8 cellular contexts compared by ENCODE assay signal in the genomic region with DNA sequence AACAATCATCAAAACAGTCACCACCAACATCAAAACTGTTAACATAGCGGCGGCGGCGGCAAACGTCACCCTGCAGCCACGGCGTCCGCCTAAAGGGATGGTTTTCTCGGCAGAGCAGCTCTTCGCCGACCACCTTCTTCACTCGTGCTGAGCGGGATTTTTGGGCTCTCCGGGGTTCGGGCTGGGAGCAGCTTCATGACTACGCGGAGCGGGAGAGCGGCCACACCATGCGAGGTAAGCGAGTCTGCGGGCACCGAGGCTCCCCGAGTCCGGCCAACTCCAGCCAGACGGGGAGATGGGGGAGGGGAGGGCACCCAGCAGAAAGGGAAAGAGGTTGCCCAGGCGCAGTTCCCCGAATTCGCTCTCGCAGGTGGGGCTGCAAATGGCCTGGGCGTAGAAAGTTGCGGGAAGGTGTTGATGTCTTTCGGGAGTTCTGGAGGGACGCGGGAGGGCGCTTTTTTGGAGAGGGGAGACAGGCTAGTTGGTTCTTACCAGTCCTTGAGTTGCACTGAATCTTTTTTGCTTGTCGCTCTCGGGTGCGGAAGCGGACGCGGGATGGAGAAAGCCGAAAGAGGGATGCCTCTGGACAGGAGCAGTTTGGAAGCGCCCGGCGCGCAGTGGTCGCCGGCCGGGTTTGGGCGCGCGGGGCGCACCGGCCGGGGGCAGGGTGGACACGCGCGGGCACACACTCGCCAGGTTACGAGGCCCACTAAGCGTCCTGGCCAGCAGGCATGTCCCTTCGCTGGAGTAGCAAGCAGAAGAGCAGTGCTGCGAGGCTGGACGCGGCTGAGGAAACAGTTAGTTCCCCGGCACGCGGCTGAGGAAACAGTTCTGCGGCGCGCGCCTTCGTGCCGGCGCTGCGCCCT. TPM values are rescaled to one million over a fixed set of nuclear protein-coding genes. Genes with fewer than 3 reads are reported as not detected.
DNase-seq lines count a peak whose midpoint lies in the region; ATAC-seq and TF ChIP-seq lines count a peak whose summit lies in the region.

No MANE protein-coding gene starts in this region.

- no peak overlapping the region for H4K5ac ChIP-seq in IMR-90 (ENCODE audit: low read depth, low read length)

- H3K4me3 ChIP-seq in IMR-90 (ENCODE audit: insufficient read depth, low read depth, low read length) (peak overlapping the region; percentile 52), iPS-20b (ENCODE audit: low read length) (peak overlapping the region; percentile 81), skeletal muscle cell (ENCODE audit: low read depth, low read length) (peak overlapping the region; percentile 58)

- CTCF ChIA-PET in IMR-90 (lab: Yijun Ruan, JAX) = no interaction called here

- no peak overlapping the region for H2BK5ac ChIP-seq in IMR-90 (ENCODE audit: low read depth, low read length, poor library complexity, severe bottlenecking)

- dilution Hi-C loops in IMR-90 (cut with HindIII; ENCODE audit: low sequenced_read_pairs, unreplicated experiment) = no loop called here

- H3K9me3 ChIP-seq in IMR-90 (ENCODE audit: control insufficient read depth, insufficient read depth, low read length) (no peaks in the 10 kb centered on the region), iPS-20b (ENCODE audit: insufficient read depth, low read depth, low read length) (no peaks in the 10 kb centered on the region)

- no peak overlapping the region for H4K8ac ChIP-seq in IMR-90 (ENCODE audit: low read depth in 2 of 2, low read length in 2 of 2)

- DNase-seq in DMS53 (lab: John Stamatoyannopoulos, UW) (peak; percentile 67), DMS53 treated with DMSO at 0.1 percent for 48 hours (lab: John Stamatoyannopoulos, UW; ENCODE audit: unreplicated experiment) (no peak), IMR-90 (no peak), astrocyte of the hippocampus (ENCODE audit: low read depth, low spot score) (peak; percentile 72), skeletal muscle cell (ENCODE audit: low read depth) (no peak), RKO (ENCODE audit: low spot score) (no peak)

- in situ Hi-C loops in IMR-90 (cut with MboI; ENCODE audit: low sequenced_read_pairs) = no loop called here

- no peaks in the 10 kb centered on the region for H4K20me1 ChIP-seq in IMR-90 (ENCODE audit: insufficient read depth, low read length)

- WGBS in IMR-90 (ENCODE audit: extremely low coverage in 2 of 2, insufficient read length in 1 of 2), 2 experiments = 1% methylated on average over 46 of the region's 77 CpGs; no CpG with 5 or more reads in 1 of the 2 experiments

- H3K36me3 ChIP-seq in IMR-90 (ENCODE audit: control insufficient read depth, insufficient read depth, low read length) (no peaks in the 10 kb centered on the region), iPS-20b (ENCODE audit: insufficient read depth, low read depth, low read length) (no peaks in the 10 kb centered on the region)

- H4K91ac ChIP-seq in IMR-90 (ENCODE audit: insufficient read depth, low read depth, low read length) = no peak overlapping the region

- H3K9me1 ChIP-seq in IMR-90 (ENCODE audit: insufficient read depth, low read length) = no peaks in the 10 kb centered on the region

- H3K79me1 ChIP-seq in IMR-90 (ENCODE audit: low read depth in 1 of 2, low read length in 2 of 2) = no peaks in the 10 kb centered on the region

- H2BK20ac ChIP-seq in IMR-90 (ENCODE audit: low read depth, low read length) = no peak overlapping the region

- no peak for TF ChIP-seq POLR2A in IMR-90 (IDR thresholded peaks at IDR 0.05; ENCODE audit: low read depth, low read length)

- no peak overlapping the region for H2BK120ac ChIP-seq in IMR-90 (ENCODE audit: low read depth, low read length)

- TF ChIP-seq CTCF in IMR-90 (conservative IDR thresholded peaks at IDR 0.05; ENCODE audit: low read depth, low read length) = no peak

- H3K4ac ChIP-seq in IMR-90 (ENCODE audit: low read depth, low read length) = no peak overlapping the region

- intact Hi-C loops in IMR-90 (cut with micrococcal nuclease) = no loop called here

- POLR2A ChIA-PET in IMR-90 (lab: Charles Lee; ENCODE audit: unreplicated experiment) = no interaction called here

- no peak overlapping the region for H2AK5ac ChIP-seq in IMR-90 (ENCODE audit: low read depth, low read length)

- no TSS peak for BruUV-seq in IMR-90 (replicated peaks; lab: Mats Ljungman, UMichigan)

- peak overlapping the region; percentile 63 for H2AFZ ChIP-seq in IMR-90 (replicated peaks; ENCODE audit: low read length, poor library complexity)

- no peak overlapping the region for H3K23ac ChIP-seq in IMR-90 (ENCODE audit: low read depth, low read length)

- no peak overlapping the region for H3K14ac ChIP-seq in IMR-90 (replicated peaks; ENCODE audit: low read depth, low read length)

- no peak overlapping the region for H2BK15ac ChIP-seq in IMR-90 (ENCODE audit: low read depth, low read length)

- no peak overlapping the region for H3K56ac ChIP-seq in IMR-90 (ENCODE audit: extremely low read depth, insufficient read depth, low read length)

- no peak overlapping the region for H3K18ac ChIP-seq in IMR-90 (ENCODE audit: low read depth, low read length)

- H3K27me3 ChIP-seq in IMR-90 (ENCODE audit: control insufficient read depth, insufficient read depth, low read length) (peaks cover 34% of the 10 kb centered on the region), iPS-20b (ENCODE audit: insufficient read depth, low read length) (peaks cover 66% of the 10 kb centered on the region)

- no peak for TF ChIP-seq RAD21 in IMR-90 (IDR thresholded peaks at IDR 0.05; ENCODE audit: low read length)

- ATAC-seq in IMR-90 (ENCODE audit: low read depth) = peak; percentile 16
- no peak for ATAC-seq in HG03442 (IDR thresholded peaks at IDR 0.05; ENCODE audit: unreplicated experiment)

- H3K4me2 ChIP-seq in IMR-90 (ENCODE audit: low read depth, low read length) = peak overlapping the region; percentile 79

- H2AK9ac ChIP-seq in IMR-90 (replicated peaks; ENCODE audit: low read depth, low read length, poor library complexity) = no peak overlapping the region

- no peak overlapping the region for H3K9ac ChIP-seq in IMR-90 (ENCODE audit: low read depth, low read length)
- H3K9ac ChIP-seq in iPS-20b (ENCODE audit: low read depth, low read length) = peak overlapping the region; percentile 56; the same call in 1 of the 2 replicates

- H3K4me1 ChIP-seq in IMR-90 (ENCODE audit: control insufficient read depth, insufficient read depth, low read length) (no peaks in the 10 kb centered on the region), iPS-20b (ENCODE audit: insufficient read depth, low read length) (peaks cover 24% of the 10 kb centered on the region)

- H3K27ac ChIP-seq in IMR-90 (ENCODE audit: insufficient read depth, low read length) (no peak overlapping the region), iPS-20b (ENCODE audit: low read length) (no peak overlapping the region)

TF ChIP-seq in IMR-90, 13 proteins besides CTCF, POLR2A, EP300 and RAD21:
- TF ChIP-seq RFX5 (IDR thresholded peaks at IDR 0.05; ENCODE audit: low read depth, low read length) = no peak
- TF ChIP-seq, protein P1, sequence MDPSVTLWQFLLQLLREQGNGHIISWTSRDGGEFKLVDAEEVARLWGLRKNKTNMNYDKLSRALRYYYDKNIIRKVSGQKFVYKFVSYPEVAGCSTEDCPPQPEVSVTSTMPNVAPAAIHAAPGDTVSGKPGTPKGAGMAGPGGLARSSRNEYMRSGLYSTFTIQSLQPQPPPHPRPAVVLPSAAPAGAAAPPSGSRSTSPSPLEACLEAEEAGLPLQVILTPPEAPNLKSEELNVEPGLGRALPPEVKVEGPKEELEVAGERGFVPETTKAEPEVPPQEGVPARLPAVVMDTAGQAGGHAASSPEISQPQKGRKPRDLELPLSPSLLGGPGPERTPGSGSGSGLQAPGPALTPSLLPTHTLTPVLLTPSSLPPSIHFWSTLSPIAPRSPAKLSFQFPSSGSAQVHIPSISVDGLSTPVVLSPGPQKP (IDR thresholded peaks at IDR 0.05; ENCODE audit: borderline replicate concordance, low read depth, low read length) = no peak
- no peak for TF ChIP-seq FOS (IDR thresholded peaks at IDR 0.05; ENCODE audit: low read depth, low read length)
- no peak for TF ChIP-seq MAFK (IDR thresholded peaks at IDR 0.05; ENCODE audit: low read depth, low read length)
- TF ChIP-seq CHD1 (IDR thresholded peaks at IDR 0.05; ENCODE audit: low read depth, low read length) = no peak
- no peak for TF ChIP-seq SMC3 (IDR thresholded peaks at IDR 0.05; ENCODE audit: low read depth, low read length)
- TF ChIP-seq MAZ (IDR thresholded peaks at IDR 0.05; ENCODE audit: borderline replicate concordance, low read depth, low read length) = no peak
- TF ChIP-seq, protein P2, sequence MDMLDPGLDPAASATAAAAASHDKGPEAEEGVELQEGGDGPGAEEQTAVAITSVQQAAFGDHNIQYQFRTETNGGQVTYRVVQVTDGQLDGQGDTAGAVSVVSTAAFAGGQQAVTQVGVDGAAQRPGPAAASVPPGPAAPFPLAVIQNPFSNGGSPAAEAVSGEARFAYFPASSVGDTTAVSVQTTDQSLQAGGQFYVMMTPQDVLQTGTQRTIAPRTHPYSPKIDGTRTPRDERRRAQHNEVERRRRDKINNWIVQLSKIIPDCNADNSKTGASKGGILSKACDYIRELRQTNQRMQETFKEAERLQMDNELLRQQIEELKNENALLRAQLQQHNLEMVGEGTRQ (IDR thresholded peaks at IDR 0.05; ENCODE audit: low read depth, low read length) = no peak
- TF ChIP-seq RCOR1 (IDR thresholded peaks at IDR 0.05; ENCODE audit: insufficient replicate concordance, low read length) = no peak
- TF ChIP-seq BHLHE40 (IDR thresholded peaks at IDR 0.05; ENCODE audit: low read depth, low read length) = no peak
- no peak for TF ChIP-seq CEBPB (IDR thresholded peaks at IDR 0.05; ENCODE audit: low read depth, low read length)
- no peak for TF ChIP-seq MXI1 (IDR thresholded peaks at IDR 0.05; ENCODE audit: borderline replicate concordance, low read depth, low read length)
- TF ChIP-seq NFE2L2 (IDR thresholded peaks at IDR 0.05; ENCODE audit: low read depth, low read length) = no peak

RNA-seq across cellular contexts. Expression of a gene that starts 0.8 kb away (rescaled TPM):
- under 0.01 TPM in 1 of 2 replicates, not detected in the other for total RNA-seq in IMR-90 (2012; rRNA removed)
- polyA plus RNA-seq in IMR-90 (2012; rRNA removed) = not detected in 2 replicates
- 0.01 TPM in 1 of 2 replicates, not detected in the other for polyA plus RNA-seq in IMR-90 (2012; cell fraction: cytosol; rRNA removed)
- polyA plus RNA-seq in IMR-90 (2012; cell fraction: nucleus; rRNA removed; ENCODE audit: low replicate concordance) = not detected in 2 replicates

Comparison
In these comparisons a context has a peak if more than half of its experiments do, and no peak if none do; other contexts are left out.
1. DNase-seq: peak in DMS53 (single experiment) and astrocyte of the hippocampus (single experiment); none in DMS53 treated with DMSO at 0.1 percent for 48 hours (single experiment), IMR-90 (single experiment), skeletal muscle cell (single experiment) and RKO (single experiment).
2. Peak in every context shown above with its lines, with median percentiles within 50 percentile points of each other: H3K4me3 ChIP-seq.